8 cellular contexts compared by ENCODE assay signal in genomic region chr19:41958367-41959055, GRCh38. TPM values are rescaled to one million over a fixed set of nuclear protein-coding genes. Genes with fewer than 3 reads are reported as not detected.
DNase-seq lines count a peak whose midpoint lies in the region; ATAC-seq and TF ChIP-seq lines count a peak whose summit lies in the region.

No MANE protein-coding gene starts in this region.

- H2AFZ ChIP-seq in DND-41 (ENCODE audit: low read depth, low read length), result peak overlapping the region; percentile 93

- H3K36me3 ChIP-seq in DND-41 (ENCODE audit: insufficient read depth, low read length) (peaks cover 19% of the 10 kb centered on the region), HEK293 (ENCODE audit: control insufficient read depth in 2 of 2, insufficient read depth in 1 of 2, low read length in 2 of 2) (peaks cover 18 to 20% of the 10 kb centered on the region in 2 experiments; a peak in 2 of 3 replicates), WERI-Rb-1 (peaks cover 7% of the 10 kb centered on the region), spleen (peaks cover 0 to 35% (median 9%) of the 10 kb centered on the region in 6 donors)

- WGBS in spleen, 5 donors, result 1 to 6% (median 2%) methylated on average over 14 to 43 of the region's 43 CpGs

- H3K79me2 ChIP-seq in DND-41 (ENCODE audit: insufficient read depth, low read length), result peaks cover 11% of the 10 kb centered on the region

- no peak for TF ChIP-seq POLR2A in spleen (IDR thresholded peaks at IDR 0.05)

- H3K9me3 ChIP-seq in DND-41 (ENCODE audit: insufficient read depth, low read length, severe bottlenecking) (no peaks in the 10 kb centered on the region), HEK293 (ENCODE audit: control insufficient read depth, insufficient read depth, low read depth, low read length) (no peaks in the 10 kb centered on the region), WERI-Rb-1 (ENCODE audit: severe bottlenecking) (no peaks in the 10 kb centered on the region), spleen (no peaks in the 10 kb centered on the region)

- peak overlapping the region; percentile 73 for H3K9ac ChIP-seq in DND-41 (ENCODE audit: low read depth, low read length)

- peak overlapping the region; percentile 33 to 74; a peak in 3 of 4 replicates for H3K4me3 ChIP-seq in DND-41 (ENCODE audit: low read depth in 1 of 2, low read length in 2 of 2)
- H3K4me3 ChIP-seq in HEK293 (ENCODE audit: low read depth, low read length), result peak overlapping the region; percentile 66
- peak overlapping the region; percentile 90 for H3K4me3 ChIP-seq in WERI-Rb-1 (ENCODE audit: low read depth, low read length)
- peak overlapping the region; percentile 62 to 98 (median 89) for H3K4me3 ChIP-seq in spleen

- peak overlapping the region; percentile 94 for H3K4me2 ChIP-seq in DND-41 (ENCODE audit: insufficient read depth, low read length)

- TF ChIP-seq CTCF in DND-41 (IDR thresholded peaks at IDR 0.05; ENCODE audit: borderline replicate concordance, extremely low read depth, low read length, poor library complexity, severe bottlenecking), result no peak
- TF ChIP-seq CTCF in HEK293 (tag by site-specific recombination; IDR thresholded peaks at IDR 0.05), result 0 out of 2 replicates have a peak, but pooled peaks have one; percentile 24
- no peak for TF ChIP-seq CTCF in WERI-Rb-1 (IDR thresholded peaks at IDR 0.05; ENCODE audit: low read depth, low read length)
- no peak for TF ChIP-seq CTCF in spleen (IDR thresholded peaks at IDR 0.05 in 8 of 11, conservative IDR thresholded peaks at IDR 0.05 in 3 of 11)

- POLR2A ChIA-PET in HEK293 (lab: Yijun Ruan, JAX), result interaction anchor here (0.6 to 4.3 kb wide), 17 partner anchors 17 to 285 kb away, joined by 3 to 56 read pairs (median 4); partner anchors contain the start of genes RPS19 and ZNF574

- H3K4me1 ChIP-seq in DND-41 (ENCODE audit: insufficient read depth, low read length) (peaks cover 22% of the 10 kb centered on the region), HEK293 (ENCODE audit: control insufficient read depth, insufficient read depth, low read length) (peaks cover 10% of the 10 kb centered on the region), spleen (peaks cover 12 to 28% (median 18%) of the 10 kb centered on the region in 6 donors)

- in situ Hi-C loops in T47D (cut with HindIII; ENCODE audit: low pct_unique_long_range_greater_than_20kb, low sequenced_read_pairs), result no loop called here

- H4K20me1 ChIP-seq in DND-41 (ENCODE audit: insufficient read depth, low read length), result 0 out of 2 replicates have a peak, but pooled peaks cover 8% of the 10 kb centered on the region

- peak; percentile 76 for DNase-seq in DND-41
- peak; percentile 76 for DNase-seq in NCI-H2029 (lab: John Stamatoyannopoulos, UW)
- peak; percentile 91 for DNase-seq in WERI-Rb-1
- peak; percentile 64 to 79 for DNase-seq in T47D (ENCODE audit: low read depth in 1 of 2, low spot score in 1 of 2)
- DNase-seq in iPS-NIHi7 (ENCODE audit: extremely low spot score), result peak; percentile 94
- DNase-seq in spleen, result peak; percentile 97
- DNase-seq in OCI-M2 (lab: John Stamatoyannopoulos, UW; ENCODE audit: unreplicated experiment), result no peak

- H3K27ac ChIP-seq in DND-41 (ENCODE audit: low read length) (peak overlapping the region; percentile 44), HEK293 (ENCODE audit: extremely low read depth, low read depth, low read length) (peak overlapping the region; percentile 90), WERI-Rb-1 (peak overlapping the region; percentile 67), spleen (peak overlapping the region; percentile 88 to 97 (median 94))

- H3K27me3 ChIP-seq in DND-41 (ENCODE audit: insufficient read depth, low read length, poor library complexity) (no peaks in the 10 kb centered on the region), WERI-Rb-1 (ENCODE audit: insufficient read depth, low read depth, severe bottlenecking) (no peaks in the 10 kb centered on the region), spleen (replicated peaks in 1 of 7) (no peaks in the 10 kb centered on the region)

- intact Hi-C loops in spleen (cut with DNase I; ENCODE audit: low total_unique reads), result no loop called here

- CTCF ChIA-PET in HEK293 (lab: Yijun Ruan, JAX), result interaction anchor here (0.6 to 4.4 kb wide), 25 partner anchors 10 to 312 kb away, joined by 3 to 73 read pairs (median 3); partner anchors contain the start of genes ARHGEF1, CD79A and RPS19

- ATAC-seq in DND-41 (ENCODE audit: insufficient read depth, low read depth), result peak; percentile 57

TF ChIP-seq in HEK293, 187 proteins besides CTCF, POLR2A, EP300 and RAD21 (continues in another document):
- TF ChIP-seq ZNF433 (tag by site-specific recombination; IDR thresholded peaks at IDR 0.05; ENCODE audit: low read depth) (no peak), ZNF335 (tag by site-specific recombination; conservative IDR thresholded peaks at IDR 0.05) (peak; percentile 98), ZNF645 (tag by site-specific recombination; IDR thresholded peaks at IDR 0.05) (peak; percentile 50), ZNF692 (tag by site-specific recombination; IDR thresholded peaks at IDR 0.05) (peak; percentile 58), ZNF707 (tag by site-specific recombination; IDR thresholded peaks at IDR 0.05) (no peak), ZNF571 (tag by site-specific recombination; IDR thresholded peaks at IDR 0.05) (no peak), ZBTB49 (tag by site-specific recombination; IDR thresholded peaks at IDR 0.05; ENCODE audit: low read depth) (no peak), ZNF48 (tag by site-specific recombination; IDR thresholded peaks at IDR 0.05) (no peak), GLI4 (tag by site-specific recombination; IDR thresholded peaks at IDR 0.05) (0 out of 2 replicates have a peak, but pooled peaks have one; percentile 39), ZNF501 (tag by site-specific recombination; IDR thresholded peaks at IDR 0.05) (peak; percentile 82), AEBP2 (tag by site-specific recombination; IDR thresholded peaks at IDR 0.05; ENCODE audit: borderline replicate concordance) (no peak), ZNF623 (tag by site-specific recombination; IDR thresholded peaks at IDR 0.05) (peak; percentile 10; the same call in 1 of the 2 replicates), ZNF10 (tag by site-specific recombination; IDR thresholded peaks at IDR 0.05) (no peak), WT1 (tag by site-specific recombination; IDR thresholded peaks at IDR 0.05) (0 out of 2 replicates have a peak, but pooled peaks have one; percentile 37), SP7 (tag by site-specific recombination; IDR thresholded peaks at IDR 0.05) (0 out of 2 replicates have a peak, but pooled peaks have one; percentile 63)

RNA-seq across cellular contexts. Expression of gene RABAC1, which starts 0.6 kb away (rescaled TPM):
- total RNA-seq in spleen, result 100 to 1,000 TPM in 5 of 7 donors, 10 to 100 TPM in 2; 85.6 to 154 (median 123) TPM
- polyA plus RNA-seq in spleen, result 100 to 1,000 TPM; 110 to 165 (median 145) TPM

RNA-seq across cellular contexts. Expression of gene ERFL, which starts 30.3 kb away (rescaled TPM):
- total RNA-seq in spleen, result 1 to 10 TPM in 5 of 7 donors, under 1 TPM in 2; 0.46 to 3.0 (median 1.6) TPM
- polyA plus RNA-seq in spleen, result 1 to 10 TPM; 2.2 to 2.4 (median 2.2) TPM

RNA-seq across cellular contexts. Expression of gene ATP1A3, which starts 35.5 kb away (rescaled TPM):
- 1 to 10 TPM in 5 of 7 donors, under 1 TPM in 2; 0.72 to 2.2 (median 1.9) TPM for total RNA-seq in spleen
- polyA plus RNA-seq in spleen, result under 1 TPM; 0.39 to 0.83 (median 0.53) TPM

Comparison
In these comparisons a context has a peak if more than half of its experiments do, and no peak if none do; other contexts are left out.
1. H3K27ac ChIP-seq: peak in every context shown above with its lines; median percentile 94 in spleen; 90 in HEK293; 67 in WERI-Rb-1; 44 in DND-41.